Comparison of ENCODE assay signal across 13 cellular contexts in the genomic region with DNA sequence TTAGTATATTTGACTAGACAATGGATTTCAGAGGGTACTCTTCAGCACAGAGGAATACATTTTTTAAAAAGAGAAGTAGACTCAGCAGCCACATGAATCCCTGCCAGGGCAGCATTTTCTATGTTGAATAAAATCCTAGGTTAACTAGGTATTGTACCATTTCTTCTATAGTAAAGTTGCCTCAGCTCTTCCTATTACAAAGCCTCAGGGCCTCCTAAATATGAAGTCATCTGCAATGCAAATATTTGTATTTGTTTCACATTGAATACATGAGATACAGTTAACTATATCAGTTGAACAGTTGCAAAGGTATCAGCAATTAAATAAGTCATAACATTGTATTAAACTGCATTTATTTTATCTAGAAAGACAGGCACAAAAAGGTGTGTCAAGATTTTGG. TPM values are rescaled to one million over a fixed set of nuclear protein-coding genes. Genes with fewer than 3 reads are reported as not detected.
A peak's percentile ranks its signal among the peaks of the same experiment; 100 is the strongest.
DNase-seq lines count a peak whose midpoint lies in the region; ATAC-seq and TF ChIP-seq lines count a peak whose summit lies in the region.
"Had no signal": no experiment of that assay in that cellular context is flagged by ENCODE, and none has a peak within 500 bp of the region (broad histone marks: within the 10 kb centered on the region; RNA-seq: fewer than 3 reads in every experiment).

No MANE protein-coding gene starts in this region.

- H3K27me3 ChIP-seq in ACC112 (ENCODE audit: insufficient read depth, low read length) (no peaks in the 10 kb centered on the region), endodermal cell (ENCODE audit: control insufficient read depth, insufficient read depth, low read length, poor library complexity, severe bottlenecking) (no peaks in the 10 kb centered on the region), right atrium auricular region (no peaks in the 10 kb centered on the region), esophagus muscularis mucosa (no peaks in the 10 kb centered on the region)
- H3K27me3 ChIP-seq: BLaER1 treated with 17β-estradiol and CSF1 and Interleukin-3, amounts not matched to agents 10 nM and 100 nM had no signal

- H3K27ac Mint-ChIP-seq in WTC11 (peak overlapping the region; percentile 30; the same call in 1 of the 2 replicates), neural crest cell (ENCODE audit: unreplicated experiment) (peak overlapping the region; percentile 7), endodermal cell (no peak overlapping the region)
- H3K27ac Mint-ChIP-seq: CD4-positive, CD25-positive, alpha-beta regulatory T cell had no signal

- H3K4me1 ChIP-seq in ACC112 (ENCODE audit: control insufficient read depth, insufficient read depth, low read length, unreplicated experiment) = peaks cover 35% of the 10 kb centered on the region
- no peaks in the 10 kb centered on the region for H3K4me1 ChIP-seq in endodermal cell (ENCODE audit: control insufficient read depth, insufficient read depth, low read length)
- peaks cover 0 to 16% of the 10 kb centered on the region in 2 donors for H3K4me1 ChIP-seq in right atrium auricular region
- peaks cover 0 to 17% (median 11%) of the 10 kb centered on the region in 4 donors for H3K4me1 ChIP-seq in esophagus muscularis mucosa

- H2AFZ ChIP-seq in ACC112 (ENCODE audit: low read length, unreplicated experiment) = peak overlapping the region; percentile 52

- ATAC-seq in WTC11 = no peak
- ATAC-seq: HCT116 had no signal

- H3K4me1 Mint-ChIP-seq in WTC11 = peaks cover 42% of the 10 kb centered on the region
- H3K4me1 Mint-ChIP-seq in neural crest cell = peaks cover 55% of the 10 kb centered on the region
- H3K4me1 Mint-ChIP-seq in endodermal cell = no peaks in the 10 kb centered on the region
- H3K4me1 Mint-ChIP-seq: CD4-positive, CD25-positive, alpha-beta regulatory T cell had no signal

- H3K27me3 Mint-ChIP-seq in WTC11 (ENCODE audit: low read depth) (no peaks in the 10 kb centered on the region), neural crest cell (ENCODE audit: low read depth) (no peaks in the 10 kb centered on the region), endodermal cell (ENCODE audit: insufficient read depth) (no peaks in the 10 kb centered on the region)
- H3K27me3 Mint-ChIP-seq: CD4-positive, CD25-positive, alpha-beta regulatory T cell had no signal

- intact Hi-C loops in esophagus muscularis mucosa (cut with DNase I) = no loop called here

- H3K4me3 Mint-ChIP-seq in WTC11 = no peak overlapping the region
- no peak overlapping the region for H3K4me3 Mint-ChIP-seq in neural crest cell
- H3K4me3 Mint-ChIP-seq in endodermal cell = no peak overlapping the region
- H3K4me3 Mint-ChIP-seq: CD4-positive, CD25-positive, alpha-beta regulatory T cell had no signal

- peaks cover 7% of the 10 kb centered on the region for H3K36me3 Mint-ChIP-seq in WTC11
- peaks cover 15% of the 10 kb centered on the region for H3K36me3 Mint-ChIP-seq in neural crest cell (ENCODE audit: low read depth)
- H3K36me3 Mint-ChIP-seq in endodermal cell (ENCODE audit: low read depth) = no peaks in the 10 kb centered on the region
- H3K36me3 Mint-ChIP-seq: CD4-positive, CD25-positive, alpha-beta regulatory T cell had no signal

- H3K9me3 Mint-ChIP-seq in WTC11 (peaks cover 16% of the 10 kb centered on the region), neural crest cell (peaks cover 2% of the 10 kb centered on the region), endodermal cell (peaks cover 11% of the 10 kb centered on the region)

- CTCF ChIA-PET in WTC11 (lab: Charles Lee) = no interaction called here

- no peak overlapping the region for H3K27ac ChIP-seq in ACC112 (ENCODE audit: low read depth, low read length)
- H3K27ac ChIP-seq in endodermal cell (ENCODE audit: low read depth, low read length) = no peak overlapping the region
- H3K27ac ChIP-seq in right atrium auricular region = no peak overlapping the region
- H3K27ac ChIP-seq in esophagus muscularis mucosa (replicated peaks in 1 of 4) = no peak overlapping the region
- H3K27ac ChIP-seq: BLaER1 treated with 17β-estradiol and CSF1 and Interleukin-3, amounts not matched to agents 10 nM and 100 nM; HL-60 had no signal

- no peak for TF ChIP-seq POLR2A in esophagus muscularis mucosa (IDR thresholded peaks at IDR 0.05; ENCODE audit: low read depth)

- no peak for TF ChIP-seq EP300 in esophagus muscularis mucosa (IDR thresholded peaks at IDR 0.05)

- peaks cover 17% of the 10 kb centered on the region for H3K9me3 ChIP-seq in endodermal cell (ENCODE audit: control insufficient read depth, low read length)
- peaks cover 0 to 19% of the 10 kb centered on the region in 2 donors for H3K9me3 ChIP-seq in right atrium auricular region
- peaks cover 0 to 10% (median 2%) of the 10 kb centered on the region in 4 donors for H3K9me3 ChIP-seq in esophagus muscularis mucosa

- no peak overlapping the region for H3K9ac ChIP-seq in endodermal cell (ENCODE audit: extremely low read depth, low read length, poor library complexity, severe bottlenecking)
- H3K9ac ChIP-seq: BLaER1 treated with 17β-estradiol and CSF1 and Interleukin-3, amounts not matched to agents 10 nM and 100 nM had no signal

- H3K79me2 ChIP-seq in ACC112 (ENCODE audit: control insufficient read depth, insufficient read depth, low read length, unreplicated experiment) = no peaks in the 10 kb centered on the region

- H3K36me3 ChIP-seq in ACC112 (ENCODE audit: insufficient read depth, low read length) = no peaks in the 10 kb centered on the region
- H3K36me3 ChIP-seq in endodermal cell (ENCODE audit: control insufficient read depth, insufficient read depth, low read length) = no peaks in the 10 kb centered on the region
- H3K36me3 ChIP-seq in right atrium auricular region = no peaks in the 10 kb centered on the region
- no peaks in the 10 kb centered on the region for H3K36me3 ChIP-seq in esophagus muscularis mucosa
- H3K36me3 ChIP-seq: BLaER1 treated with 17β-estradiol and CSF1 and Interleukin-3, amounts not matched to agents 10 nM and 100 nM had no signal

- H3K4me3 ChIP-seq in ACC112 (ENCODE audit: low read depth, low read length) (no peak overlapping the region), endodermal cell (ENCODE audit: low read length) (no peak overlapping the region), right atrium auricular region (no peak overlapping the region), esophagus muscularis mucosa (no peak overlapping the region)
- H3K4me3 ChIP-seq: BLaER1 treated with 17β-estradiol and CSF1 and Interleukin-3, amounts not matched to agents 10 nM and 100 nM had no signal

- DNase-seq in NCI-H526 (lab: John Stamatoyannopoulos, UW) (peak; percentile 61 to 62), WTC11 (ENCODE audit: low spot score) (no peak), neural crest cell (ENCODE audit: low read depth, low spot score) (no peak), endodermal cell (no peak), right atrium auricular region (ENCODE audit: low spot score) (no peak), esophagus muscularis mucosa (ENCODE audit: extremely low spot score) (no peak)
- DNase-seq: ACHN; CD4-positive, CD25-positive, alpha-beta regulatory T cell; DMS79 had no signal

- POLR2A ChIA-PET in WTC11 (lab: Charles Lee) = no interaction called here

- no peak for TF ChIP-seq CTCF in WTC11 (IDR thresholded peaks at IDR 0.05)
- TF ChIP-seq CTCF in neural crest cell (conservative IDR thresholded peaks at IDR 0.05) = no peak
- TF ChIP-seq CTCF in endodermal cell (conservative IDR thresholded peaks at IDR 0.05) = no peak
- no peak for TF ChIP-seq CTCF in right atrium auricular region (IDR thresholded peaks at IDR 0.05)
- TF ChIP-seq CTCF in esophagus muscularis mucosa (IDR thresholded peaks at IDR 0.05) = no peak

TF ChIP-seq in WTC11, 78 proteins besides CTCF, POLR2A, EP300 and RAD21 (continues in another document):
- no peak for TF ChIP-seq GABPB1 (CRISPR knock-in tag; IDR thresholded peaks at IDR 0.05)
- TF ChIP-seq KAT7 (CRISPR knock-in tag; IDR thresholded peaks at IDR 0.05; ENCODE audit: borderline replicate concordance) = no peak
- no peak for TF ChIP-seq FOXJ3 (CRISPR knock-in tag; IDR thresholded peaks at IDR 0.05; ENCODE audit: borderline replicate concordance)
- TF ChIP-seq ETV6 (CRISPR knock-in tag; IDR thresholded peaks at IDR 0.05) = no peak
- TF ChIP-seq ZNF396 (CRISPR knock-in tag; IDR thresholded peaks at IDR 0.05; ENCODE audit: borderline replicate concordance) = no peak
- TF ChIP-seq ZNF138 (CRISPR knock-in tag; conservative IDR thresholded peaks at IDR 0.05) = no peak
- TF ChIP-seq, protein P1, sequence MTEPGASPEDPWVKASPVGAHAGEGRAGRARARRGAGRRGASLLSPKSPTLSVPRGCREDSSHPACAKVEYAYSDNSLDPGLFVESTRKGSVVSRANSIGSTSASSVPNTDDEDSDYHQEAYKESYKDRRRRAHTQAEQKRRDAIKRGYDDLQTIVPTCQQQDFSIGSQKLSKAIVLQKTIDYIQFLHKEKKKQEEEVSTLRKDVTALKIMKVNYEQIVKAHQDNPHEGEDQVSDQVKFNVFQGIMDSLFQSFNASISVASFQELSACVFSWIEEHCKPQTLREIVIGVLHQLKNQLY (CRISPR knock-in tag; IDR thresholded peaks at IDR 0.05) = no peak
- TF ChIP-seq USF2 (CRISPR knock-in tag; IDR thresholded peaks at IDR 0.05) = no peak

RNA-seq across cellular contexts. Expression of gene NUDT12, which starts 59.5 kb away (rescaled TPM):
- total RNA-seq in WTC11 (2021) (14.9 to 16.0 TPM (median 15.3 TPM) in 3 replicates), neural crest cell (17.6 and 18.3 TPM in 2 replicates), endodermal cell (10 to 100 TPM; 15.3 to 24.5 TPM), right atrium auricular region (10 to 100 TPM in 1 of 2 donors, 1 to 10 TPM in 1; 6.2 to 11.5 TPM), esophagus muscularis mucosa (10 to 100 TPM in 3 of 4 donors, 1 to 10 TPM in 1; 7.0 to 18.3 (median 10.9) TPM)
- 11.5 TPM for polyA plus RNA-seq in endodermal cell (2013, experiment 1 of 2)
- 13.9 TPM for polyA plus RNA-seq in endodermal cell (2013, experiment 2 of 2)
- total RNA-seq: CD4-positive, CD25-positive, alpha-beta regulatory T cell had no signal

Comparison
In these comparisons a context has a peak if more than half of its experiments do, and no peak if none do; other contexts are left out.
1. DNase-seq: peak in NCI-H526 (2 of 2); none in WTC11 (single experiment), neural crest cell (single experiment), endodermal cell (single experiment), right atrium auricular region (single experiment) and esophagus muscularis mucosa (single experiment).